ENCODE assay signal across 8 cellular contexts in genomic region chr4:122758033-122758432, GRCh38. TPM values are rescaled to one million over a fixed set of nuclear protein-coding genes. Genes with fewer than 3 reads are reported as not detected.
DNase-seq lines count a peak whose midpoint lies in the region; ATAC-seq and TF ChIP-seq lines count a peak whose summit lies in the region.

No MANE protein-coding gene starts in this region.

- H3K4me3 Mint-ChIP-seq in activated T-cell treated with anti-CD3 and anti-CD28 coated beads, Interleukin-2, amount 50 U/mL, for 72 hours: no peak overlapping the region
- H3K4me3 Mint-ChIP-seq in stimulated activated naive B cell treated with anti-CD40 and anti-IgM and Interleukin-4, amounts not matched to agents 10 μg/mL and 1 μg/mL and 100 μg/mL, for 72 hours: no peak overlapping the region

- peak overlapping the region; percentile 21 for H3K27ac Mint-ChIP-seq in activated T-cell treated with anti-CD3 and anti-CD28 coated beads, Interleukin-2, amount 50 U/mL, for 72 hours
- no peak overlapping the region for H3K27ac Mint-ChIP-seq in stimulated activated naive B cell treated with anti-CD40 and anti-IgM and Interleukin-4, amounts not matched to agents 10 μg/mL and 1 μg/mL and 100 μg/mL, for 72 hours

- H3K27me3 ChIP-seq in Karpas-422 (ENCODE audit: low read length): no peaks in the 10 kb centered on the region
- H3K27me3 ChIP-seq in ascending aorta: no peaks in the 10 kb centered on the region

- no peak overlapping the region for H3K4me3 ChIP-seq in Karpas-422 (ENCODE audit: low read length)
- H3K4me3 ChIP-seq in ascending aorta: no peak overlapping the region

- no peaks in the 10 kb centered on the region for H3K36me3 Mint-ChIP-seq in activated T-cell treated with anti-CD3 and anti-CD28 coated beads, Interleukin-2, amount 50 U/mL, for 72 hours (ENCODE audit: insufficient read depth in 2 of 2)
- H3K36me3 Mint-ChIP-seq in stimulated activated naive B cell treated with anti-CD40 and anti-IgM and Interleukin-4, amounts not matched to agents 10 μg/mL and 1 μg/mL and 100 μg/mL, for 72 hours: no peaks in the 10 kb centered on the region

- H3K27me3 Mint-ChIP-seq in activated T-cell treated with anti-CD3 and anti-CD28 coated beads, Interleukin-2, amount 50 U/mL, for 72 hours (ENCODE audit: low read depth): peaks cover 9% of the 10 kb centered on the region
- H3K27me3 Mint-ChIP-seq in stimulated activated naive B cell treated with anti-CD40 and anti-IgM and Interleukin-4, amounts not matched to agents 10 μg/mL and 1 μg/mL and 100 μg/mL, for 72 hours: peaks cover 5 to 6% of the 10 kb centered on the region in 2 donors

- peak overlapping the region; percentile 20 for H3K4me2 ChIP-seq in Karpas-422 (ENCODE audit: low read depth, low read length, poor library complexity, severe bottlenecking)

- TF ChIP-seq CTCF in ascending aorta (IDR thresholded peaks at IDR 0.05): peak; percentile 51 to 82 (median 64)

- DNase-seq in activated T-cell treated with anti-CD3 and anti-CD28 coated beads, Interleukin-2, amount 50 U/mL, for 72 hours: no peak
- no peak for DNase-seq in activated T-cell treated with anti-CD3 and anti-CD28 coated beads, Interleukin-2, amount 50 U/mL, for 48 hours
- DNase-seq in Karpas-422: peak; percentile 70
- no peak for DNase-seq in ascending aorta (ENCODE audit: low spot score in 2 of 2)
- peak; percentile 49 for DNase-seq in left kidney (ENCODE audit: low read depth, low spot score)
- no peak for DNase-seq in stimulated activated naive B cell treated with anti-CD40 and anti-IgM and Interleukin-4, amounts not matched to agents 10 μg/mL and 1 μg/mL and 100 μg/mL, for 72 hours
- no peak for DNase-seq in hepatic stellate cell (ENCODE audit: low spot score)
- DNase-seq in HK-2 (ENCODE audit: unreplicated experiment): no peak

- H2AFZ ChIP-seq in Karpas-422 (ENCODE audit: low read length): peak overlapping the region; percentile 60; the same call in 1 of the 2 replicates

- intact Hi-C loops in ascending aorta (cut with DNase I): loop anchor here (2.0 to 5.0 kb wide), 3 partner anchors 25 to 165 kb away; partner anchors contain the start of genes BBS12, FGF2 and NUDT6

- H3K27ac ChIP-seq in Karpas-422 (ENCODE audit: low read length) (no peak overlapping the region), ascending aorta (no peak overlapping the region)

- no peak overlapping the region for H3K9ac ChIP-seq in Karpas-422 (ENCODE audit: low read length)

- ATAC-seq in activated T-cell treated with anti-CD3 and anti-CD28 coated beads, Interleukin-2, amount 50 U/mL, for 72 hours (replicated peaks in 1 of 2): peak in 1 of 2 donors; percentile 21
- no peak for ATAC-seq in stimulated activated naive B cell treated with anti-CD40 and anti-IgM and Interleukin-4, amounts not matched to agents 10 μg/mL and 1 μg/mL and 100 μg/mL, for 72 hours (replicated peaks)

- H3K9me3 ChIP-seq in Karpas-422 (ENCODE audit: low read length) (no peaks in the 10 kb centered on the region), ascending aorta (no peaks in the 10 kb centered on the region)

- no peaks in the 10 kb centered on the region for H3K9me2 ChIP-seq in Karpas-422 (replicated peaks; ENCODE audit: insufficient read depth, low read length)

- peaks cover 19% of the 10 kb centered on the region for H3K4me1 Mint-ChIP-seq in activated T-cell treated with anti-CD3 and anti-CD28 coated beads, Interleukin-2, amount 50 U/mL, for 72 hours (ENCODE audit: low read depth)
- H3K4me1 Mint-ChIP-seq in stimulated activated naive B cell treated with anti-CD40 and anti-IgM and Interleukin-4, amounts not matched to agents 10 μg/mL and 1 μg/mL and 100 μg/mL, for 72 hours: peaks cover 12 to 30% of the 10 kb centered on the region in 2 donors

- H3K36me3 ChIP-seq in Karpas-422 (ENCODE audit: insufficient read depth, low read length): no peaks in the 10 kb centered on the region
- H3K36me3 ChIP-seq in ascending aorta: no peaks in the 10 kb centered on the region

- H3K9me3 Mint-ChIP-seq in activated T-cell treated with anti-CD3 and anti-CD28 coated beads, Interleukin-2, amount 50 U/mL, for 72 hours: no peaks in the 10 kb centered on the region
- no peaks in the 10 kb centered on the region for H3K9me3 Mint-ChIP-seq in stimulated activated naive B cell treated with anti-CD40 and anti-IgM and Interleukin-4, amounts not matched to agents 10 μg/mL and 1 μg/mL and 100 μg/mL, for 72 hours

- no peaks in the 10 kb centered on the region for H4K20me1 ChIP-seq in Karpas-422 (ENCODE audit: insufficient read depth, low read depth, low read length)

- H3K4me1 ChIP-seq in Karpas-422 (ENCODE audit: low read length): peaks cover 3% of the 10 kb centered on the region; the same call in 1 of the 2 replicates
- no peaks in the 10 kb centered on the region for H3K4me1 ChIP-seq in ascending aorta

- no peaks in the 10 kb centered on the region for H3K79me2 ChIP-seq in Karpas-422 (ENCODE audit: low read length)

RNA-seq across cellular contexts. Expression of gene BBS12, which starts 25.5 kb away (rescaled TPM):
- total RNA-seq in activated T-cell treated with anti-CD3 and anti-CD28 coated beads, Interleukin-2, amount 50 U/mL, for 72 hours: 1 to 10 TPM; 3.0 to 4.4 TPM
- total RNA-seq in Karpas-422 (2014; rRNA removed; shearing (Covaris generic); ENCODE audit: low replicate concordance): 1.2 and 2.0 TPM in 2 replicates
- not detected for total RNA-seq in ascending aorta

Comparison
In these comparisons a context has a peak if more than half of its experiments do, and no peak if none do; other contexts are left out.
1. DNase-seq: peak in Karpas-422 (single experiment) and left kidney (single experiment); none in activated T-cell treated with anti-CD3 and anti-CD28 coated beads, Interleukin-2, amount 50 U/mL, for 72 hours (0 of 2), activated T-cell treated with anti-CD3 and anti-CD28 coated beads, Interleukin-2, amount 50 U/mL, for 48 hours (0 of 2), ascending aorta (0 of 2), stimulated activated naive B cell treated with anti-CD40 and anti-IgM and Interleukin-4, amounts not matched to agents 10 μg/mL and 1 μg/mL and 100 μg/mL, for 72 hours (single experiment), hepatic stellate cell (single experiment) and HK-2 (single experiment).